In genomic region chr10:96222908-96223307, GRCh38 we compare ENCODE assay signal across 27 cellular contexts. TPM values are rescaled to one million over a fixed set of nuclear protein-coding genes. Genes with fewer than 3 reads are reported as not detected.
"Had no signal": no experiment of that assay in that cellular context is flagged by ENCODE, and none has a peak within 500 bp of the region (broad histone marks: within the 10 kb centered on the region; RNA-seq: fewer than 3 reads in every experiment).

No MANE protein-coding gene starts in this region.

- FAIRE-seq: endothelial cell of umbilical vein had no signal

- H3K9me3 ChIP-seq: esophagus muscularis mucosa, gastroesophageal sphincter, heart left ventricle, left lung, ovary, psoas muscle, sigmoid colon, spleen, transverse colon, upper lobe of right lung, vagina had no signal

- ATAC-seq: foreskin keratinocyte; gastroesophageal sphincter; heart left ventricle; left cardiac atrium; left lung; naive thymus-derived CD8-positive, alpha-beta T cell; psoas muscle; right cardiac atrium; upper lobe of right lung had no signal

- H3K27ac ChIP-seq: dorsolateral prefrontal cortex, esophagus muscularis mucosa, foreskin keratinocyte, gastroesophageal sphincter, heart left ventricle, hepatocyte, left lung, ovary, psoas muscle, sigmoid colon, spleen, transverse colon, upper lobe of right lung, vagina had no signal

- H3K27me3 ChIP-seq: foreskin keratinocyte, gastroesophageal sphincter, hepatocyte, left lung, ovary, sigmoid colon, spleen, transverse colon, upper lobe of right lung, vagina had no signal

- H2AFZ ChIP-seq: hepatocyte had no signal

- DNase-seq: dorsolateral prefrontal cortex; effector CD4-positive, alpha-beta T cell; foreskin keratinocyte; heart left ventricle; left cardiac atrium; left lung; midbrain; naive thymus-derived CD8-positive, alpha-beta T cell; nephron progenitor cell; occipital lobe; ovary; posterior cingulate gyrus; psoas muscle; right cardiac atrium; sigmoid colon; spleen; stimulated activated CD4-positive, alpha-beta T cell treated with anti-CD3 and anti-CD28 coated beads, Interleukin-4, amount 100 ng/mL, for 4 hours; stimulated activated naive B cell treated with anti-CD40 and anti-IgM and Interleukin-4, amounts not matched to agents 10 μg/mL and 1 μg/mL and 100 μg/mL, for 72 hours; transverse colon; upper lobe of right lung had no signal

- H3K4me2 ChIP-seq: hepatocyte had no signal

- H3K36me3 ChIP-seq: esophagus muscularis mucosa, gastroesophageal sphincter, left lung, ovary, sigmoid colon, transverse colon, upper lobe of right lung, vagina had no signal

- H3K4me1 ChIP-seq: esophagus muscularis mucosa, foreskin keratinocyte, gastroesophageal sphincter, heart left ventricle, left lung, psoas muscle, sigmoid colon, spleen, upper lobe of right lung, vagina had no signal

- H3K4me3 ChIP-seq: dorsolateral prefrontal cortex, esophagus muscularis mucosa, gastroesophageal sphincter, heart left ventricle, hepatocyte, left lung, ovary, psoas muscle, sigmoid colon, spleen, transverse colon, upper lobe of right lung, vagina had no signal

- H3K79me2 ChIP-seq: hepatocyte had no signal

RNA-seq across cellular contexts. Expression of gene BLNK, which starts 48.5 kb away (rescaled TPM):
- total RNA-seq: endothelial cell of umbilical vein, foreskin keratinocyte, lung microvascular endothelial cell had no signal
- polyA plus RNA-seq: endothelial cell of umbilical vein, fibroblast of lung had no signal
